In the genomic region with DNA sequence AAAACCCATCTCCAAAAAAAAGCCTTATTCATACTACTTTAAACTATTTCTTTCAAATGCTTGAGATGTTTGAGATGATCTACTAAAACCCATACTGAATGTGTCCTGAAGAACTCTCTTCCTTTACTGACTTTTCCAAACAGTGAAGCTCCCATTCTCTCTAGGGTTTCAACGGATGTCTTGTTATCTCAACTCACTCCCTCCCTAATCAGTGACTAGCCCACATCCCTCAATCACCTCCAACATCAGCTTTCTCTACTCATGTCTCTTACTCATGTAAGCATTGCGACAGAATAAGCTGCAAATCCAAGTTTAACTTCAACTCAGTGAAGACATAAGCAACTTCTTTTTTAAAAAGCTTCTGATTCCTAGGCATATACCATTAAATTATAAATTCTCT, we compare ENCODE assay signal across 27 cellular contexts. TPM values are rescaled to one million over a fixed set of nuclear protein-coding genes. Genes with fewer than 3 reads are reported as not detected.
DNase-seq lines count a peak whose midpoint lies in the region; ATAC-seq and TF ChIP-seq lines count a peak whose summit lies in the region.
"Had no signal": no experiment of that assay in that cellular context is flagged by ENCODE, and none has a peak within 500 bp of the region (broad histone marks: within the 10 kb centered on the region; RNA-seq: fewer than 3 reads in every experiment).

No MANE protein-coding gene starts in this region.

- peaks cover 40% of the 10 kb centered on the region for H3K79me2 ChIP-seq in GM23248 (ENCODE audit: insufficient read depth)

- no peaks in the 10 kb centered on the region for H4K20me1 ChIP-seq in GM23248 (ENCODE audit: insufficient read depth)

- no peaks in the 10 kb centered on the region for H3K27me3 ChIP-seq in GM23248 (replicated peaks; ENCODE audit: insufficient read depth)
- H3K27me3 ChIP-seq: cardiac muscle cell, stomach, uterus had no signal

- H3K9me2 ChIP-seq in GM23248 (ENCODE audit: insufficient read depth): no peaks in the 10 kb centered on the region

- peaks cover 44% of the 10 kb centered on the region for H3K36me3 ChIP-seq in GM23248 (ENCODE audit: low read depth)
- H3K36me3 ChIP-seq: uterus had no signal

- no peak overlapping the region for H2AFZ ChIP-seq in GM23248
- H2AFZ ChIP-seq: PC-9 had no signal

- H3K4me3 ChIP-seq in GM23248: no peak overlapping the region
- H3K4me3 ChIP-seq in NB4 (ENCODE audit: low read depth, low read length): no peak overlapping the region
- no peak overlapping the region for H3K4me3 ChIP-seq in fibroblast of pulmonary artery (replicated peaks; ENCODE audit: low read depth, low read length)
- H3K4me3 ChIP-seq: cardiac muscle cell, coronary artery, HAP-1, PC-9, stomach, uterus had no signal

- H3F3A ChIP-seq in GM23248 (ENCODE audit: insufficient read depth): 0 out of 2 replicates have a peak, but pooled peaks cover 5% of the 10 kb centered on the region

- DNase-seq in GM23248: peak; percentile 59
- DNase-seq in NB4 (ENCODE audit: low read depth): peak; percentile 24
- peak; percentile 88 for DNase-seq in amniotic epithelial cell (ENCODE audit: low read depth)
- DNase-seq in fibroblast of pulmonary artery (ENCODE audit: low read depth): peak; percentile 31
- DNase-seq in kidney tubule cell (ENCODE audit: low spot score): no peak
- no peak for DNase-seq in DMS79 treated with DMSO at 0.1 percent for 48 hours (lab: John Stamatoyannopoulos, UW)
- no peak for DNase-seq in stimulated activated CD4-positive, alpha-beta T cell treated with anti-CD3 and anti-CD28 coated beads, Interleukin-1b, Interleukin-23, amount 100 ng/mL, for 48 hours
- DNase-seq: activated CD8-positive, alpha-beta T cell treated with anti-CD3 and anti-CD28 coated beads, Interleukin-2, amount 10 ng/mL, durations not matched to agents 7 days and 5 days; activated naive CD4-positive, alpha-beta T cell treated with anti-CD3 and anti-CD28 coated beads for 36 hours; CD8-positive, alpha-beta T cell; effector memory CD4-positive, alpha-beta T cell; EL; foreskin fibroblast; islet precursor cell; NCI-H1417 treated with DMSO at 0.1 percent for 48 hours; NCI-H2029 treated with DMSO at 0.1 percent for 48 hours; NCI-H526; PC-9; SK-N-SH; stimulated activated CD4-positive, alpha-beta T cell treated with anti-CD3 and anti-CD28 coated beads, Interleukin-12 subunit alpha, Interleukin-12 subunit beta, amount 100 ng/mL, for 4 hours; stimulated activated CD4-positive, alpha-beta T cell treated with anti-CD3 and anti-CD28 coated beads, Interleukin-4, amount 100 ng/mL, for 1 hour; stomach; uterus had no signal

- no peak overlapping the region for H3K4me2 ChIP-seq in GM23248 (ENCODE audit: unreplicated experiment)
- H3K4me2 ChIP-seq: PC-9, SK-N-SH had no signal

- no peak for ATAC-seq in HG02759 (IDR thresholded peaks at IDR 0.05; ENCODE audit: unreplicated experiment)
- ATAC-seq: activated CD8-positive, alpha-beta T cell treated with anti-CD3 and anti-CD28 coated beads, Interleukin-2, amount 10 ng/mL, durations not matched to agents 7 days and 5 days; CD8-positive, alpha-beta T cell had no signal

- H3K9me3 ChIP-seq in GM23248 (ENCODE audit: low read depth): no peaks in the 10 kb centered on the region
- H3K9me3 ChIP-seq: HAP-1, SK-N-SH, stomach, uterus had no signal

- no peak for TF ChIP-seq CTCF in NB4 (IDR thresholded peaks at IDR 0.05; ENCODE audit: low read depth, low read length)
- no peak for TF ChIP-seq CTCF in fibroblast of pulmonary artery (IDR thresholded peaks at IDR 0.05; ENCODE audit: low read length, missing control alignments)

- H3K27ac ChIP-seq in GM23248: no peak overlapping the region
- H3K27ac ChIP-seq: cardiac muscle cell, PC-9, uterus had no signal

- in situ Hi-C loops in GM23248 (cut with MboI): no loop called here

- no peak overlapping the region for H3K9ac ChIP-seq in GM23248
- H3K9ac ChIP-seq: SK-N-SH had no signal

- 95 to 98% methylated on average over 2 of the region's 2 CpGs for WGBS in GM23248 (ENCODE audit: low coverage in 1 of 2, low lambda C conversion rate in 2 of 2, missing lambda C conversion rate in 2 of 2), 2 experiments

- H3K4me1 ChIP-seq in GM23248 (ENCODE audit: insufficient read depth): peaks cover 11% of the 10 kb centered on the region
- H3K4me1 ChIP-seq: HAP-1, stomach, uterus had no signal

- TF ChIP-seq POLR2A in NB4 (IDR thresholded peaks at IDR 0.05; ENCODE audit: extremely low read depth, insufficient read length): no peak

RNA-seq across cellular contexts. Expression of a gene that starts 42.1 kb away (rescaled TPM):
- 173 TPM in 2 replicates for total RNA-seq in GM23248 (2014; rRNA removed; shearing (Covaris generic))
- polyA plus RNA-seq in GM23248 (2016; fragmentation: Nextera tagmentation; extraction: Ambion mirVana): 96.9 and 103 TPM in 2 replicates

Comparison
In these comparisons a context has a peak if more than half of its experiments do, and no peak if none do; other contexts are left out.
1. DNase-seq: peak in GM23248 (single experiment), NB4 (single experiment), amniotic epithelial cell (single experiment) and fibroblast of pulmonary artery (single experiment); none in kidney tubule cell (single experiment), DMS79 treated with DMSO at 0.1 percent for 48 hours (single experiment) and stimulated activated CD4-positive, alpha-beta T cell treated with anti-CD3 and anti-CD28 coated beads, Interleukin-1b, Interleukin-23, amount 100 ng/mL, for 48 hours (single experiment).